ENCODE assay signal across 8 cellular contexts in the genomic region with DNA sequence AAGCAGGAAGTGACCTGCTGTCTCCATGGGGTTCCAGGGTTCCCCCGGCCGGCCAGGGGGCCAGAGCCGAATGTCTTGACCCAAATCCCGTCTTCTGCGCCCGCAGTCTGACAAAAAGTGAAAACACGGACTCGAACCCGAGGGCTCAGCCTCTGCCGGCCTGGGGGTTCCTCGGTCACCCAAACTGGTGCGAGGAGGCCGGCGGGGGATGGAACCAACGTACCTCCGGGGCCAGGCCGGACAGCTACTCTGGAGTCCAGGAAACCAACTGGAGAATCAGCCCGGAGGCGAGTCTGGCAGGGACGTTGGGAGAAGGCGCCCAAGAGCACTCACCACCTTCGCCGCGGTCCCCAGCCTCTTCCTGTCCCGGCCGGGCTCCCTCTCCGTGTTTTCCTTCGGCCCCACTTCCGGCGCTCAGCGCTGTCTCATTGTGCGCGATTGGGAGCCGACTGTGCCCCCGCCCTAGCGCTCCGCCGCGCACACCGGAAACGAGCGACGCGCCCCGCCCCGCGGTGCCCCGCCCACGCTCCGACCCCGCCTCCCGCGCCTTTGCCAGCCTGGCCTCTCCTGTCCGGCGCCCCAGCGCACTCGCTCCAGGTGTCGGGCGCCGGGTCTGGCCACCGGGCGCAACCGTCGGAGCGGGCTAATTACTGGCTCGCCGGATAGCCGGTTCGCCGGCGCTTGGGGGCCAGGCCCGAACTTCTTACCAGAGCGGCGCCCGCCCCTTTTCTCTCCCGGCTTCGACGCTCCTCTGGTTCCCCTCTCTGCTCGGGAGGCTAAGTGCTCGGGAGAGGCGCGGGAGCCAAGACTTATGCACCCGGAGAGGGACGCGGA. TPM values are rescaled to one million over a fixed set of nuclear protein-coding genes. Genes with fewer than 3 reads are reported as not detected.
A peak's percentile ranks its signal among the peaks of the same experiment; 100 is the strongest.
DNase-seq lines count a peak whose midpoint lies in the region; ATAC-seq and TF ChIP-seq lines count a peak whose summit lies in the region.

A gene with protein sequence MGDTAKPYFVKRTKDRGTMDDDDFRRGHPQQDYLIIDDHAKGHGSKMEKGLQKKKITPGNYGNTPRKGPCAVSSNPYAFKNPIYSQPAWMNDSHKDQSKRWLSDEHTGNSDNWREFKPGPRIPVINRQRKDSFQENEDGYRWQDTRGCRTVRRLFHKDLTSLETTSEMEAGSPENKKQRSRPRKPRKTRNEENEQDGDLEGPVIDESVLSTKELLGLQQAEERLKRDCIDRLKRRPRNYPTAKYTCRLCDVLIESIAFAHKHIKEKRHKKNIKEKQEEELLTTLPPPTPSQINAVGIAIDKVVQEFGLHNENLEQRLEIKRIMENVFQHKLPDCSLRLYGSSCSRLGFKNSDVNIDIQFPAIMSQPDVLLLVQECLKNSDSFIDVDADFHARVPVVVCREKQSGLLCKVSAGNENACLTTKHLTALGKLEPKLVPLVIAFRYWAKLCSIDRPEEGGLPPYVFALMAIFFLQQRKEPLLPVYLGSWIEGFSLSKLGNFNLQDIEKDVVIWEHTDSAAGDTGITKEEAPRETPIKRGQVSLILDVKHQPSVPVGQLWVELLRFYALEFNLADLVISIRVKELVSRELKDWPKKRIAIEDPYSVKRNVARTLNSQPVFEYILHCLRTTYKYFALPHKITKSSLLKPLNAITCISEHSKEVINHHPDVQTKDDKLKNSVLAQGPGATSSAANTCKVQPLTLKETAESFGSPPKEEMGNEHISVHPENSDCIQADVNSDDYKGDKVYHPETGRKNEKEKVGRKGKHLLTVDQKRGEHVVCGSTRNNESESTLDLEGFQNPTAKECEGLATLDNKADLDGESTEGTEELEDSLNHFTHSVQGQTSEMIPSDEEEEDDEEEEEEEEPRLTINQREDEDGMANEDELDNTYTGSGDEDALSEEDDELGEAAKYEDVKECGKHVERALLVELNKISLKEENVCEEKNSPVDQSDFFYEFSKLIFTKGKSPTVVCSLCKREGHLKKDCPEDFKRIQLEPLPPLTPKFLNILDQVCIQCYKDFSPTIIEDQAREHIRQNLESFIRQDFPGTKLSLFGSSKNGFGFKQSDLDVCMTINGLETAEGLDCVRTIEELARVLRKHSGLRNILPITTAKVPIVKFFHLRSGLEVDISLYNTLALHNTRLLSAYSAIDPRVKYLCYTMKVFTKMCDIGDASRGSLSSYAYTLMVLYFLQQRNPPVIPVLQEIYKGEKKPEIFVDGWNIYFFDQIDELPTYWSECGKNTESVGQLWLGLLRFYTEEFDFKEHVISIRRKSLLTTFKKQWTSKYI (N-terminal part only) (minus strand): TSS at position 363 of the 834 bp plus-strand sequence. CDS start 1,211 bp downstream, outside the sequence.

- H3K27ac Mint-ChIP-seq in activated naive CD4-positive, alpha-beta T cell treated with anti-CD3 and anti-CD28 coated beads, Interleukin-2, amount 50 U/mL, for 72 hours, result peak within 1 kb of the TSS; percentile 99 to 100

- peaks cover 14 to 22% of the 10 kb centered on the region in 2 donors for H3K36me3 Mint-ChIP-seq in activated naive CD4-positive, alpha-beta T cell treated with anti-CD3 and anti-CD28 coated beads, Interleukin-2, amount 50 U/mL, for 72 hours

- H3K9me3 Mint-ChIP-seq in activated naive CD4-positive, alpha-beta T cell treated with anti-CD3 and anti-CD28 coated beads, Interleukin-2, amount 50 U/mL, for 72 hours, result no peaks in the 10 kb centered on the region

- peak; percentile 93 for DNase-seq in GM10266 (ENCODE audit: extremely low spot score)
- DNase-seq in NCI-H1092 (lab: John Stamatoyannopoulos, UW), result peak; percentile 92
- peak; percentile 53 for DNase-seq in SKM-1 (lab: John Stamatoyannopoulos, UW; ENCODE audit: unreplicated experiment)
- peak; percentile 96 to 97 for DNase-seq in activated naive CD4-positive, alpha-beta T cell treated with anti-CD3 and anti-CD28 coated beads, Interleukin-2, amount 50 U/mL, for 72 hours (ENCODE audit: low spot score in 2 of 2)
- DNase-seq in glomerular visceral epithelial cell (ENCODE audit: extremely low spot score), result peak; percentile 96
- peak; percentile 88 for DNase-seq in omental fat pad (ENCODE audit: low spot score)

- ATAC-seq in HG02610 (IDR thresholded peaks at IDR 0.05; ENCODE audit: unreplicated experiment) (peak; percentile 80), omental fat pad (ENCODE audit: low FRiP score) (peak; percentile 95)
- ATAC-seq in activated naive CD4-positive, alpha-beta T cell treated with anti-CD3 and anti-CD28 coated beads, Interleukin-2, amount 50 U/mL, for 72 hours, result peak; percentile 92

- TF ChIP-seq CTCF in GM10266 (IDR thresholded peaks at IDR 0.05; ENCODE audit: control insufficient read depth, insufficient read depth, low read depth, missing control alignments) (no peak), omental fat pad (IDR thresholded peaks at IDR 0.05) (no peak)

- peak within 1 kb of the TSS; percentile 70 for H3K27ac ChIP-seq in temporal lobe (ENCODE audit: low read depth, low read length)

RNA-seq across cellular contexts. Expression of the gene that starts here (rescaled TPM):
- total RNA-seq in activated naive CD4-positive, alpha-beta T cell treated with anti-CD3 and anti-CD28 coated beads, Interleukin-2, amount 50 U/mL, for 72 hours, result 10 to 100 TPM; 33.7 to 45.3 TPM
- total RNA-seq in omental fat pad (10 to 100 TPM; 50.8 to 61.8 (median 56.7) TPM), temporal lobe (25.8 TPM)

Comparison
In these comparisons a context has a peak if more than half of its experiments do, and no peak if none do; other contexts are left out.
1. Peak in every context shown above with its lines: DNase-seq, ATAC-seq and H3K27ac ChIP-seq.